Comparison of ENCODE assay signal across 9 cellular contexts in genomic region chr1:41282679-41283317, GRCh38. TPM values are rescaled to one million over a fixed set of nuclear protein-coding genes. Genes with fewer than 3 reads are reported as not detected.
A peak's percentile ranks its signal among the peaks of the same experiment; 100 is the strongest.
DNase-seq lines count a peak whose midpoint lies in the region; ATAC-seq and TF ChIP-seq lines count a peak whose summit lies in the region.
"Had no signal": no experiment of that assay in that cellular context is flagged by ENCODE, and none has a peak within 500 bp of the region (broad histone marks: within the 10 kb centered on the region; RNA-seq: fewer than 3 reads in every experiment).

No MANE protein-coding gene starts in this region.

- H2BK5ac ChIP-seq in IMR-90 (ENCODE audit: low read depth, low read length, poor library complexity, severe bottlenecking): no peak overlapping the region

- no peak overlapping the region for H3K4me3 ChIP-seq in IMR-90 (ENCODE audit: insufficient read depth, low read depth, low read length)
- H3K4me3 ChIP-seq in epithelial cell of esophagus (ENCODE audit: low read length): no peak overlapping the region
- H3K4me3 ChIP-seq: SJSA1 had no signal

- TF ChIP-seq CTCF in IMR-90 (conservative IDR thresholded peaks at IDR 0.05; ENCODE audit: low read depth, low read length): peak; percentile 68
- TF ChIP-seq CTCF in VCaP (conservative IDR thresholded peaks at IDR 0.05): peak; percentile 89
- TF ChIP-seq CTCF in epithelial cell of esophagus (IDR thresholded peaks at IDR 0.05; ENCODE audit: insufficient read depth, low read depth, low read length, missing control alignments): peak; percentile 94
- TF ChIP-seq CTCF in natural killer cell (IDR thresholded peaks at IDR 0.05): peak; percentile 91

- H3K4me3 Mint-ChIP-seq in natural killer cell: no peak overlapping the region

- no peaks in the 10 kb centered on the region for H3K79me1 ChIP-seq in IMR-90 (ENCODE audit: low read depth in 1 of 2, low read length in 2 of 2)

- H4K20me1 ChIP-seq in IMR-90 (ENCODE audit: insufficient read depth, low read length): no peaks in the 10 kb centered on the region

- H3K4me1 Mint-ChIP-seq in natural killer cell: peaks cover 19 to 30% of the 10 kb centered on the region in 2 donors

- no peak overlapping the region for H3K9ac ChIP-seq in IMR-90 (ENCODE audit: low read depth, low read length)

- no peaks in the 10 kb centered on the region for H3K36me3 Mint-ChIP-seq in natural killer cell

- no peak overlapping the region for H4K8ac ChIP-seq in IMR-90 (ENCODE audit: low read depth in 2 of 2, low read length in 2 of 2)

- intact Hi-C loops in IMR-90 (cut with micrococcal nuclease) (loop anchor here (1.0 kb wide), 2 partner anchors 135 to 150 kb away; no protein-coding TSS in a partner anchor), natural killer cell (cut with micrococcal nuclease) (loop anchor here (1.0 kb wide), 1 partner anchor 135 kb away; no protein-coding TSS in a partner anchor)

- H3K9me3 ChIP-seq in IMR-90 (ENCODE audit: control insufficient read depth, insufficient read depth, low read length): no peaks in the 10 kb centered on the region
- H3K9me3 ChIP-seq: SJSA1 had no signal

- dilution Hi-C loops in IMR-90 (cut with HindIII; ENCODE audit: low sequenced_read_pairs, unreplicated experiment): no loop called here

- in situ Hi-C loops in IMR-90 (cut with MboI; ENCODE audit: low sequenced_read_pairs): no loop called here

- H3K36me3 ChIP-seq in IMR-90 (ENCODE audit: control insufficient read depth, insufficient read depth, low read length): no peaks in the 10 kb centered on the region
- H3K36me3 ChIP-seq: SJSA1 had no signal

- H3K56ac ChIP-seq in IMR-90 (ENCODE audit: extremely low read depth, insufficient read depth, low read length): no peak overlapping the region

- H2BK20ac ChIP-seq in IMR-90 (ENCODE audit: low read depth, low read length): no peak overlapping the region

- BruUV-seq in IMR-90 (replicated peaks; lab: Mats Ljungman, UMichigan): no TSS peak

- WGBS in IMR-90 (ENCODE audit: extremely low coverage in 2 of 2, insufficient read length in 1 of 2), 2 experiments: 22% methylated on average over 2 of the region's 9 CpGs; no CpG with 5 or more reads in 1 of the 2 experiments

- H2BK15ac ChIP-seq in IMR-90 (ENCODE audit: low read depth, low read length): no peak overlapping the region

- peaks cover 0 to 12% of the 10 kb centered on the region in 2 donors for H3K27me3 Mint-ChIP-seq in natural killer cell (ENCODE audit: low read depth in 2 of 2)

- no peak overlapping the region for H4K5ac ChIP-seq in IMR-90 (ENCODE audit: low read depth, low read length)

- H3K18ac ChIP-seq in IMR-90 (ENCODE audit: low read depth, low read length): no peak overlapping the region

- no peak overlapping the region for H2AK5ac ChIP-seq in IMR-90 (ENCODE audit: low read depth, low read length)

- no peak overlapping the region for H2BK120ac ChIP-seq in IMR-90 (ENCODE audit: low read depth, low read length)

- H3K14ac ChIP-seq in IMR-90 (replicated peaks; ENCODE audit: low read depth, low read length): no peak overlapping the region

- no peak overlapping the region for H3K4me2 ChIP-seq in IMR-90 (ENCODE audit: low read depth, low read length)

- no peaks in the 10 kb centered on the region for H3K9me3 Mint-ChIP-seq in natural killer cell

- CTCF ChIA-PET in IMR-90 (lab: Yijun Ruan, JAX): interaction anchor here (0.6 to 1.5 kb wide), 11 partner anchors 12 to 179 kb away, joined by 3 to 11 read pairs (median 4); no protein-coding TSS in a partner anchor

- TF ChIP-seq POLR2A in IMR-90 (IDR thresholded peaks at IDR 0.05; ENCODE audit: low read depth, low read length): no peak

- no peaks in the 10 kb centered on the region for H3K4me1 ChIP-seq in IMR-90 (ENCODE audit: control insufficient read depth, insufficient read depth, low read length)
- H3K4me1 ChIP-seq: SJSA1 had no signal

- peak; percentile 47 for DNase-seq in EH (ENCODE audit: low read depth)
- peak; percentile 13 for DNase-seq in IMR-90
- DNase-seq in epithelial cell of esophagus (ENCODE audit: low read depth): peak; percentile 34
- DNase-seq in natural killer cell: peak; percentile 46

- TF ChIP-seq RAD21 in IMR-90 (IDR thresholded peaks at IDR 0.05; ENCODE audit: low read length): peak; percentile 77

- POLR2A ChIA-PET in IMR-90 (lab: Charles Lee; ENCODE audit: unreplicated experiment): no interaction called here

- H3K9me1 ChIP-seq in IMR-90 (ENCODE audit: insufficient read depth, low read length): no peaks in the 10 kb centered on the region

- peak; percentile 96 for ATAC-seq in IMR-90 (ENCODE audit: low read depth)
- ATAC-seq in natural killer cell: peak; percentile 64 to 91 (median 82)
- ATAC-seq in HG02678 (IDR thresholded peaks at IDR 0.05; ENCODE audit: unreplicated experiment): no peak
- no peak for ATAC-seq in HG03520 (IDR thresholded peaks at IDR 0.05; ENCODE audit: unreplicated experiment)
- no peak for ATAC-seq in GM19397 (IDR thresholded peaks at IDR 0.05; ENCODE audit: unreplicated experiment)

- no peak overlapping the region for H4K91ac ChIP-seq in IMR-90 (ENCODE audit: insufficient read depth, low read depth, low read length)

- no peak overlapping the region for H2AFZ ChIP-seq in IMR-90 (replicated peaks; ENCODE audit: low read length, poor library complexity)

- peaks cover 67% of the 10 kb centered on the region for H3K27me3 ChIP-seq in IMR-90 (ENCODE audit: control insufficient read depth, insufficient read depth, low read length)

- no peak overlapping the region for H3K23ac ChIP-seq in IMR-90 (ENCODE audit: low read depth, low read length)

- no peak overlapping the region for H3K4ac ChIP-seq in IMR-90 (ENCODE audit: low read depth, low read length)

- no peak overlapping the region for H2AK9ac ChIP-seq in IMR-90 (replicated peaks; ENCODE audit: low read depth, low read length, poor library complexity)

- H3K27ac ChIP-seq in IMR-90 (ENCODE audit: insufficient read depth, low read length): no peak overlapping the region
- no peak overlapping the region for H3K27ac ChIP-seq in VCaP
- H3K27ac ChIP-seq: SJSA1 had no signal

- no peak overlapping the region for H3K27ac Mint-ChIP-seq in natural killer cell

TF ChIP-seq in IMR-90, 13 proteins besides CTCF, POLR2A, EP300 and RAD21:
- TF ChIP-seq SMC3 (IDR thresholded peaks at IDR 0.05; ENCODE audit: low read depth, low read length): peak; percentile 57
- TF ChIP-seq RFX5 (IDR thresholded peaks at IDR 0.05; ENCODE audit: low read depth, low read length): no peak
- TF ChIP-seq CHD1 (IDR thresholded peaks at IDR 0.05; ENCODE audit: low read depth, low read length): no peak
- TF ChIP-seq, protein P1, sequence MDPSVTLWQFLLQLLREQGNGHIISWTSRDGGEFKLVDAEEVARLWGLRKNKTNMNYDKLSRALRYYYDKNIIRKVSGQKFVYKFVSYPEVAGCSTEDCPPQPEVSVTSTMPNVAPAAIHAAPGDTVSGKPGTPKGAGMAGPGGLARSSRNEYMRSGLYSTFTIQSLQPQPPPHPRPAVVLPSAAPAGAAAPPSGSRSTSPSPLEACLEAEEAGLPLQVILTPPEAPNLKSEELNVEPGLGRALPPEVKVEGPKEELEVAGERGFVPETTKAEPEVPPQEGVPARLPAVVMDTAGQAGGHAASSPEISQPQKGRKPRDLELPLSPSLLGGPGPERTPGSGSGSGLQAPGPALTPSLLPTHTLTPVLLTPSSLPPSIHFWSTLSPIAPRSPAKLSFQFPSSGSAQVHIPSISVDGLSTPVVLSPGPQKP (IDR thresholded peaks at IDR 0.05; ENCODE audit: borderline replicate concordance, low read depth, low read length): no peak
- TF ChIP-seq FOS (IDR thresholded peaks at IDR 0.05; ENCODE audit: low read depth, low read length): no peak
- TF ChIP-seq NFE2L2 (IDR thresholded peaks at IDR 0.05; ENCODE audit: low read depth, low read length): no peak
- no peak for TF ChIP-seq MAZ (IDR thresholded peaks at IDR 0.05; ENCODE audit: borderline replicate concordance, low read depth, low read length)

RNA-seq across cellular contexts. Expression of gene SCMH1, which starts 40.7 kb away (rescaled TPM):
- total RNA-seq in IMR-90 (2012; rRNA removed): 9.0 and 9.7 TPM in 2 replicates
- polyA plus RNA-seq in IMR-90 (2012; rRNA removed): 19.4 and 24.0 TPM in 2 replicates
- polyA plus RNA-seq in IMR-90 (2012; cell fraction: cytosol; rRNA removed): 13.9 and 14.8 TPM in 2 replicates
- polyA plus RNA-seq in IMR-90 (2012; cell fraction: nucleus; rRNA removed; ENCODE audit: low replicate concordance): 64.5 and 73.2 TPM in 2 replicates
- 10 to 100 TPM in 1 of 3 donors, 1 to 10 TPM in 2; 8.3 to 10.2 (median 9.1) TPM for total RNA-seq in natural killer cell

Comparison
In these comparisons a context has a peak if more than half of its experiments do, and no peak if none do; other contexts are left out.
1. ATAC-seq: peak in IMR-90 (single experiment) and natural killer cell (3 of 3); none in HG02678 (single experiment), HG03520 (single experiment) and GM19397 (single experiment).
2. Peak in every context shown above with its lines, with median percentiles within 50 percentile points of each other: DNase-seq and CTCF ChIP-seq.